1 cellular context compared by ENCODE assay signal in the genomic region with DNA sequence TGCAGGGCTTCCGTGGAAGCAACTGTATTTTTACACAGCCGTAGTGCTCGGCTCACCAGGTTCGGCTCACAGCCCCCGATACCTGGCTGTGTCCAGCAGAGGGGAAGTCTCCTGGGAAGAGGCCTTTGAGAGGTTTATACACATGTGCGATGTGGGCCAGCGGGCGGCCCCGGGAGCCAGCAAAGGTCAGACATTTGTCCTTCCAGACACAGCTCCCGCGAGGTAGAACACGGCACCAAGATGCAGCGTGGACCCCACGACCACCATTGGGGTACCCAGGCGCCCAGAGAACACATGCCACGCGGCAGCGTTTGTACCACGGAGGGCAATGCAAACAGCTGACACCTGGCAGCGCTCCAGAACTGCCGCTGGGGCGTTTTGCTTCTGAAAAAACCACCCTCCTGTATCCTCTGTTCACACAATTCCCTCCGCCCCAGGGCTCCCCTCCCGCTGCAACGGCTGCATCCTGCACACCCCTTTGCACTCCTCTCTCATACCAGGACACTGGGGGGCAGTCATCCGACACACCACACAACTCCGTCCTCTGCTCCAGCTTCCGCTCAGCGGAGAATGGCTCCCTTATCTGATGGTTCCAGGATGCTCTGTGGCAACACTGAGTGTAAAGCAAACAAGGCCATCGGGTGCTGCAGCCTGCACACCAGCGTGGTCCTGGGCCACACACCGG.
A peak's percentile ranks its signal among the peaks of the same experiment; 100 is the strongest.
TF ChIP-seq lines count a peak whose summit lies in the region.

No MANE protein-coding gene starts in this region.

TF ChIP-seq in K562, 482 proteins besides CTCF, POLR2A, EP300 and RAD21 (continued from another document and continues in another):
- TF ChIP-seq NEUROD1 (IDR thresholded peaks at IDR 0.05; ENCODE audit: borderline replicate concordance, low read depth, low read length, partially characterized antibody) (no peak), HNRNPH1 (optimal IDR thresholded peaks at IDR 0.05; ENCODE audit: low read depth, low read length) (no peak), ZNF143 (CRISPR knock-in tag; IDR thresholded peaks at IDR 0.05) (no peak), NR1H2 (CRISPR knock-in tag; IDR thresholded peaks at IDR 0.05) (no peak), LARP7 (IDR thresholded peaks at IDR 0.05) (no peak), FOXA3 (CRISPR knock-in tag; conservative IDR thresholded peaks at IDR 0.05 in 1 of 2, IDR thresholded peaks at IDR 0.05 in 1 of 2) (peak; percentile 93 to 97), GATA2 (CRISPR knock-in tag; IDR thresholded peaks at IDR 0.05) (peak; percentile 93), POLR3A (IDR thresholded peaks at IDR 0.05; ENCODE audit: borderline replicate concordance, extremely low read depth, insufficient read depth, insufficient read length) (no peak), EGR1 (conservative IDR thresholded peaks at IDR 0.05) (no peak), BCL6 (CRISPR knock-in tag; IDR thresholded peaks at IDR 0.05) (no peak), IFI16 (CRISPR knock-in tag; IDR thresholded peaks at IDR 0.05) (no peak), ZNF274 (IDR thresholded peaks at IDR 0.05; ENCODE audit: borderline replicate concordance, low read depth, low read length) (no peak), ZNF324 (CRISPR knock-in tag; IDR thresholded peaks at IDR 0.05) (no peak), MYC (IDR thresholded peaks at IDR 0.05; ENCODE audit: low read depth, low read length) (peak; percentile 35; the same call in 1 of the 2 replicates), MYC (CRISPR knock-in tag; IDR thresholded peaks at IDR 0.05; ENCODE audit: borderline replicate concordance, low read depth) (no peak), ZFP30 (CRISPR knock-in tag; IDR thresholded peaks at IDR 0.05; ENCODE audit: borderline replicate concordance) (no peak), NR2C2 (CRISPR knock-in tag; IDR thresholded peaks at IDR 0.05) (no peak), NR2C2 (tag; IDR thresholded peaks at IDR 0.05) (no peak), SP1 (CRISPR knock-in tag; IDR thresholded peaks at IDR 0.05) (no peak), ZNF584 (CRISPR knock-in tag; IDR thresholded peaks at IDR 0.05; ENCODE audit: low read depth) (no peak), PCBP2 (IDR thresholded peaks at IDR 0.05; ENCODE audit: low read depth, low read length, poor library complexity, severe bottlenecking) (no peak), RNF2 (IDR thresholded peaks at IDR 0.05) (0 out of 2 replicates have a peak, but pooled peaks have one; percentile 27), GABPB2 (CRISPR knock-in tag; conservative IDR thresholded peaks at IDR 0.05) (no peak), CBFA2T2 (conservative IDR thresholded peaks at IDR 0.05) (peak; percentile 70), NCOR1 (IDR thresholded peaks at IDR 0.05) (peak; percentile 43; the same call in 1 of the 2 replicates), NCOA6 (IDR thresholded peaks at IDR 0.05) (no peak), ZNF644 (tag; IDR thresholded peaks at IDR 0.05; ENCODE audit: low read depth) (no peak), ZFPM2 (CRISPR knock-in tag; IDR thresholded peaks at IDR 0.05) (no peak), SAFB (IDR thresholded peaks at IDR 0.05; ENCODE audit: borderline replicate concordance, low read depth, low read length) (no peak), CCAR2 (IDR thresholded peaks at IDR 0.05; ENCODE audit: low read depth, low read length) (no peak), E2F3 (CRISPR knock-in tag; IDR thresholded peaks at IDR 0.05) (no peak), FOXJ2 (tag; IDR thresholded peaks at IDR 0.05) (no peak), TCFL5 (CRISPR knock-in tag; conservative IDR thresholded peaks at IDR 0.05) (no peak), MAFG (tag; conservative IDR thresholded peaks at IDR 0.05) (no peak), SMAD4 (CRISPR knock-in tag; conservative IDR thresholded peaks at IDR 0.05) (no peak), U2AF2 (optimal IDR thresholded peaks at IDR 0.05; ENCODE audit: low read depth, low read length) (no peak)
- TF ChIP-seq, protein P1, sequence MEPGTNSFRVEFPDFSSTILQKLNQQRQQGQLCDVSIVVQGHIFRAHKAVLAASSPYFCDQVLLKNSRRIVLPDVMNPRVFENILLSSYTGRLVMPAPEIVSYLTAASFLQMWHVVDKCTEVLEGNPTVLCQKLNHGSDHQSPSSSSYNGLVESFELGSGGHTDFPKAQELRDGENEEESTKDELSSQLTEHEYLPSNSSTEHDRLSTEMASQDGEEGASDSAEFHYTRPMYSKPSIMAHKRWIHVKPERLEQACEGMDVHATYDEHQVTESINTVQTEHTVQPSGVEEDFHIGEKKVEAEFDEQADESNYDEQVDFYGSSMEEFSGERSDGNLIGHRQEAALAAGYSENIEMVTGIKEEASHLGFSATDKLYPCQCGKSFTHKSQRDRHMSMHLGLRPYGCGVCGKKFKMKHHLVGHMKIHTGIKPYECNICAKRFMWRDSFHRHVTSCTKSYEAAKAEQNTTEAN (CRISPR knock-in tag; IDR thresholded peaks at IDR 0.05) = no peak
- TF ChIP-seq, protein P2, sequence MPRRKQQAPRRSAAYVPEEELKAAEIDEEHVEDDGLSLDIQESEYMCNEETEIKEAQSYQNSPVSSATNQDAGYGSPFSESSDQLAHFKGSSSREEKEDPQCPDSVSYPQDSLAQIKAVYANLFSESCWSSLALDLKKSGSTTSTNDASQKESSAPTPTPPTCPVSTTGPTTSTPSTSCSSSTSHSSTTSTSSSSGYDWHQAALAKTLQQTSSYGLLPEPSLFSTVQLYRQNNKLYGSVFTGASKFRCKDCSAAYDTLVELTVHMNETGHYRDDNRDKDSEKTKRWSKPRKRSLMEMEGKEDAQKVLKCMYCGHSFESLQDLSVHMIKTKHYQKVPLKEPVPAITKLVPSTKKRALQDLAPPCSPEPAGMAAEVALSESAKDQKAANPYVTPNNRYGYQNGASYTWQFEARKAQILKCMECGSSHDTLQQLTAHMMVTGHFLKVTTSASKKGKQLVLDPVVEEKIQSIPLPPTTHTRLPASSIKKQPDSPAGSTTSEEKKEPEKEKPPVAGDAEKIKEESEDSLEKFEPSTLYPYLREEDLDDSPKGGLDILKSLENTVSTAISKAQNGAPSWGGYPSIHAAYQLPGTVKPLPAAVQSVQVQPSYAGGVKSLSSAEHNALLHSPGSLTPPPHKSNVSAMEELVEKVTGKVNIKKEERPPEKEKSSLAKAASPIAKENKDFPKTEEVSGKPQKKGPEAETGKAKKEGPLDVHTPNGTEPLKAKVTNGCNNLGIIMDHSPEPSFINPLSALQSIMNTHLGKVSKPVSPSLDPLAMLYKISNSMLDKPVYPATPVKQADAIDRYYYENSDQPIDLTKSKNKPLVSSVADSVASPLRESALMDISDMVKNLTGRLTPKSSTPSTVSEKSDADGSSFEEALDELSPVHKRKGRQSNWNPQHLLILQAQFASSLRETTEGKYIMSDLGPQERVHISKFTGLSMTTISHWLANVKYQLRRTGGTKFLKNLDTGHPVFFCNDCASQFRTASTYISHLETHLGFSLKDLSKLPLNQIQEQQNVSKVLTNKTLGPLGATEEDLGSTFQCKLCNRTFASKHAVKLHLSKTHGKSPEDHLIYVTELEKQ (CRISPR knock-in tag; IDR thresholded peaks at IDR 0.05) = no peak
- TF ChIP-seq, protein P3, sequence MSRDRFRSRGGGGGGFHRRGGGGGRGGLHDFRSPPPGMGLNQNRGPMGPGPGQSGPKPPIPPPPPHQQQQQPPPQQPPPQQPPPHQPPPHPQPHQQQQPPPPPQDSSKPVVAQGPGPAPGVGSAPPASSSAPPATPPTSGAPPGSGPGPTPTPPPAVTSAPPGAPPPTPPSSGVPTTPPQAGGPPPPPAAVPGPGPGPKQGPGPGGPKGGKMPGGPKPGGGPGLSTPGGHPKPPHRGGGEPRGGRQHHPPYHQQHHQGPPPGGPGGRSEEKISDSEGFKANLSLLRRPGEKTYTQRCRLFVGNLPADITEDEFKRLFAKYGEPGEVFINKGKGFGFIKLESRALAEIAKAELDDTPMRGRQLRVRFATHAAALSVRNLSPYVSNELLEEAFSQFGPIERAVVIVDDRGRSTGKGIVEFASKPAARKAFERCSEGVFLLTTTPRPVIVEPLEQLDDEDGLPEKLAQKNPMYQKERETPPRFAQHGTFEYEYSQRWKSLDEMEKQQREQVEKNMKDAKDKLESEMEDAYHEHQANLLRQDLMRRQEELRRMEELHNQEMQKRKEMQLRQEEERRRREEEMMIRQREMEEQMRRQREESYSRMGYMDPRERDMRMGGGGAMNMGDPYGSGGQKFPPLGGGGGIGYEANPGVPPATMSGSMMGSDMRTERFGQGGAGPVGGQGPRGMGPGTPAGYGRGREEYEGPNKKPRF (IDR thresholded peaks at IDR 0.05; ENCODE audit: low read depth, low read length) = no peak
- TF ChIP-seq, protein P4, sequence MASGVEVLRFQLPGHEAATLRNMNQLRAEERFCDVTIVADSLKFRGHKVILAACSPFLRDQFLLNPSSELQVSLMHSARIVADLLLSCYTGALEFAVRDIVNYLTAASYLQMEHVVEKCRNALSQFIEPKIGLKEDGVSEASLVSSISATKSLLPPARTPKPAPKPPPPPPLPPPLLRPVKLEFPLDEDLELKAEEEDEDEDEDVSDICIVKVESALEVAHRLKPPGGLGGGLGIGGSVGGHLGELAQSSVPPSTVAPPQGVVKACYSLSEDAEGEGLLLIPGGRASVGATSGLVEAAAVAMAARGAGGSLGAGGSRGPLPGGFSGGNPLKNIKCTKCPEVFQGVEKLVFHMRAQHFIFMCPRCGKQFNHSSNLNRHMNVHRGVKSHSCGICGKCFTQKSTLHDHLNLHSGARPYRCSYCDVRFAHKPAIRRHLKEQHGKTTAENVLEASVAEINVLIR (CRISPR knock-in tag; IDR thresholded peaks at IDR 0.05) = no peak
- TF ChIP-seq, protein P5, sequence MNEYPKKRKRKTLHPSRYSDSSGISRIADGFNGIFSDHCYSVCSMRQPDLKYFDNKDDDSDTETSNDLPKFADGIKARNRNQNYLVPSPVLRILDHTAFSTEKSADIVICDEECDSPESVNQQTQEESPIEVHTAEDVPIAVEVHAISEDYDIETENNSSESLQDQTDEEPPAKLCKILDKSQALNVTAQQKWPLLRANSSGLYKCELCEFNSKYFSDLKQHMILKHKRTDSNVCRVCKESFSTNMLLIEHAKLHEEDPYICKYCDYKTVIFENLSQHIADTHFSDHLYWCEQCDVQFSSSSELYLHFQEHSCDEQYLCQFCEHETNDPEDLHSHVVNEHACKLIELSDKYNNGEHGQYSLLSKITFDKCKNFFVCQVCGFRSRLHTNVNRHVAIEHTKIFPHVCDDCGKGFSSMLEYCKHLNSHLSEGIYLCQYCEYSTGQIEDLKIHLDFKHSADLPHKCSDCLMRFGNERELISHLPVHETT (CRISPR knock-in tag; conservative IDR thresholded peaks at IDR 0.05 in 1 of 2, IDR thresholded peaks at IDR 0.05 in 1 of 2) = no peak
- TF ChIP-seq, protein P6, sequence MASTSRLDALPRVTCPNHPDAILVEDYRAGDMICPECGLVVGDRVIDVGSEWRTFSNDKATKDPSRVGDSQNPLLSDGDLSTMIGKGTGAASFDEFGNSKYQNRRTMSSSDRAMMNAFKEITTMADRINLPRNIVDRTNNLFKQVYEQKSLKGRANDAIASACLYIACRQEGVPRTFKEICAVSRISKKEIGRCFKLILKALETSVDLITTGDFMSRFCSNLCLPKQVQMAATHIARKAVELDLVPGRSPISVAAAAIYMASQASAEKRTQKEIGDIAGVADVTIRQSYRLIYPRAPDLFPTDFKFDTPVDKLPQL (IDR thresholded peaks at IDR 0.05; ENCODE audit: extremely low read depth, insufficient read length) = no peak
- TF ChIP-seq, protein P7, sequence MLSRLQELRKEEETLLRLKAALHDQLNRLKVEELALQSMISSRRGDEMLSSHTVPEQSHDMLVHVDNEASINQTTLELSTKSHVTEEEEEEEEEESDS (CRISPR knock-in tag; IDR thresholded peaks at IDR 0.05) = no peak
- TF ChIP-seq, protein P8, sequence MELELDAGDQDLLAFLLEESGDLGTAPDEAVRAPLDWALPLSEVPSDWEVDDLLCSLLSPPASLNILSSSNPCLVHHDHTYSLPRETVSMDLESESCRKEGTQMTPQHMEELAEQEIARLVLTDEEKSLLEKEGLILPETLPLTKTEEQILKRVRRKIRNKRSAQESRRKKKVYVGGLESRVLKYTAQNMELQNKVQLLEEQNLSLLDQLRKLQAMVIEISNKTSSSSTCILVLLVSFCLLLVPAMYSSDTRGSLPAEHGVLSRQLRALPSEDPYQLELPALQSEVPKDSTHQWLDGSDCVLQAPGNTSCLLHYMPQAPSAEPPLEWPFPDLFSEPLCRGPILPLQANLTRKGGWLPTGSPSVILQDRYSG (tag; conservative IDR thresholded peaks at IDR 0.05; ENCODE audit: low read depth) = no peak
- TF ChIP-seq, protein P9, sequence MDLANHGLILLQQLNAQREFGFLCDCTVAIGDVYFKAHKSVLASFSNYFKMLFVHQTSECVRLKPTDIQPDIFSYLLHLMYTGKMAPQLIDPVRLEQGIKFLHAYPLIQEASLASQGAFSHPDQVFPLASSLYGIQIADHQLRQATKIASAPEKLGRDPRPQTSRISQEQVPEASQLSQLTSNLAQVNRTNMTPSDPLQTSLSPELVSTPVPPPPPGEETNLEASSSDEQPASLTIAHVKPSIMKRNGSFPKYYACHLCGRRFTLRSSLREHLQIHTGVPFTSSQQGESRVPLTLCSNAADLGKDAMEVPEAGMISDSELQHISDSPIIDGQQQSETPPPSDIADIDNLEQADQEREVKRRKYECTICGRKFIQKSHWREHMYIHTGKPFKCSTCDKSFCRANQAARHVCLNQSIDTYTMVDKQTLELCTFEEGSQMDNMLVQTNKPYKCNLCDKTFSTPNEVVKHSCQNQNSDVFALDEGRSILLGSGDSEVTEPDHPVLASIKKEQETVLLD (IDR thresholded peaks at IDR 0.05) = no peak
- TF ChIP-seq, protein P10, sequence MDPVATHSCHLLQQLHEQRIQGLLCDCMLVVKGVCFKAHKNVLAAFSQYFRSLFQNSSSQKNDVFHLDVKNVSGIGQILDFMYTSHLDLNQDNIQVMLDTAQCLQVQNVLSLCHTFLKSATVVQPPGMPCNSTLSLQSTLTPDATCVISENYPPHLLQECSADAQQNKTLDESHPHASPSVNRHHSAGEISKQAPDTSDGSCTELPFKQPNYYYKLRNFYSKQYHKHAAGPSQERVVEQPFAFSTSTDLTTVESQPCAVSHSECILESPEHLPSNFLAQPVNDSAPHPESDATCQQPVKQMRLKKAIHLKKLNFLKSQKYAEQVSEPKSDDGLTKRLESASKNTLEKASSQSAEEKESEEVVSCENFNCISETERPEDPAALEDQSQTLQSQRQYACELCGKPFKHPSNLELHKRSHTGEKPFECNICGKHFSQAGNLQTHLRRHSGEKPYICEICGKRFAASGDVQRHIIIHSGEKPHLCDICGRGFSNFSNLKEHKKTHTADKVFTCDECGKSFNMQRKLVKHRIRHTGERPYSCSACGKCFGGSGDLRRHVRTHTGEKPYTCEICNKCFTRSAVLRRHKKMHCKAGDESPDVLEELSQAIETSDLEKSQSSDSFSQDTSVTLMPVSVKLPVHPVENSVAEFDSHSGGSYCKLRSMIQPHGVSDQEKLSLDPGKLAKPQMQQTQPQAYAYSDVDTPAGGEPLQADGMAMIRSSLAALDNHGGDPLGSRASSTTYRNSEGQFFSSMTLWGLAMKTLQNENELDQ (CRISPR knock-in tag; IDR thresholded peaks at IDR 0.05; ENCODE audit: borderline replicate concordance) = no peak
- TF ChIP-seq, protein P11, sequence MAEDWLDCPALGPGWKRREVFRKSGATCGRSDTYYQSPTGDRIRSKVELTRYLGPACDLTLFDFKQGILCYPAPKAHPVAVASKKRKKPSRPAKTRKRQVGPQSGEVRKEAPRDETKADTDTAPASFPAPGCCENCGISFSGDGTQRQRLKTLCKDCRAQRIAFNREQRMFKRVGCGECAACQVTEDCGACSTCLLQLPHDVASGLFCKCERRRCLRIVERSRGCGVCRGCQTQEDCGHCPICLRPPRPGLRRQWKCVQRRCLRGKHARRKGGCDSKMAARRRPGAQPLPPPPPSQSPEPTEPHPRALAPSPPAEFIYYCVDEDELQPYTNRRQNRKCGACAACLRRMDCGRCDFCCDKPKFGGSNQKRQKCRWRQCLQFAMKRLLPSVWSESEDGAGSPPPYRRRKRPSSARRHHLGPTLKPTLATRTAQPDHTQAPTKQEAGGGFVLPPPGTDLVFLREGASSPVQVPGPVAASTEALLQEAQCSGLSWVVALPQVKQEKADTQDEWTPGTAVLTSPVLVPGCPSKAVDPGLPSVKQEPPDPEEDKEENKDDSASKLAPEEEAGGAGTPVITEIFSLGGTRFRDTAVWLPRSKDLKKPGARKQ (CRISPR knock-in tag; IDR thresholded peaks at IDR 0.05) = no peak
